16 cellular contexts compared by ENCODE assay signal in the genomic region with DNA sequence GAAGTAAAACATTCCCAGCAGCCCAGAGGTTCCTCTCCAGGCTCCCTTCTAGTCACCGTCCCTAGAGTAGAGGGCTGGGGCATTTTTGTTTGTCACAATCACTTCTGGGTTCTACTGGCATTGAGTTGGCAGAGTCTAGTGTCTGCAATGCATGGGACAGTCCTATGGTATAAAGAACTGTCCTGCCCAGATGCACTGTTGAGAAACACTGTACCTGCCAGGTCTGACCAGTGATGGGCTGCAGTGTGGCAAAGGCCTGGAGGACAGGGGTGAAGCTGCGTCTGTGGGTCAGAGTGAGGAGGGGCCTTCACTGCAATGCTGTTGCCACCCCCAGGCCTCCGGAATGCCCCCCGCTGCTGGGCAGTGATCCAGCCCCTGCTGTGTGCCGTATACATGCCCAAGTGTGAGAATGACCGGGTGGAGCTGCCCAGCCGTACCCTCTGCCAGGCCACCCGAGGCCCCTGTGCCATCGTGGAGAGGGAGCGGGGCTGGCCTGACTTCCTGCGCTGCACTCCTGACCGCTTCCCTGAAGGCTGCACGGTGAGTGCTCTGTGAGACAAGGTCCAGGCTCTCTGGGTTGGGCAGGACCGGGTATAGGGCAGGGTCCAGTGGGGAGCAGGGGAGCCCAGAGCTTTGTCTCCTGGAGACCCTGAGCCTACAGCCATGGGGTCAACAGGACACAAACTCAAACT. TPM values are rescaled to one million over a fixed set of nuclear protein-coding genes. Genes with fewer than 3 reads are reported as not detected.
DNase-seq lines count a peak whose midpoint lies in the region; TF ChIP-seq lines count a peak whose summit lies in the region.
"Had no signal": no experiment of that assay in that cellular context is flagged by ENCODE, and none has a peak within 500 bp of the region (broad histone marks: within the 10 kb centered on the region; RNA-seq: fewer than 3 reads in every experiment).

No MANE protein-coding gene starts in this region.

- no peaks in the 10 kb centered on the region for H3K9me3 ChIP-seq in CD8-positive, alpha-beta memory T cell (ENCODE audit: low read length)
- H3K9me3 ChIP-seq: BE2C had no signal

- POLR2A ChIA-PET in HEK293T (lab: Yijun Ruan, JAX), result no interaction called here
- POLR2A ChIA-PET in CD8-positive, alpha-beta memory T cell (lab: Charles Lee), result no interaction called here

- H3K4me1 Mint-ChIP-seq in dendritic cell treated with granulocyte-macrophage colony-stimulating factor and Interleukin-4, amounts not matched to agents 40 ng/mL and 50 ng/mL, for 4 days (ENCODE audit: low read depth), result peaks cover 13% of the 10 kb centered on the region
- no peaks in the 10 kb centered on the region for H3K4me1 Mint-ChIP-seq in nephron progenitor cell
- peaks cover 6 to 10% (median 9%) of the 10 kb centered on the region in 3 donors for H3K4me1 Mint-ChIP-seq in CD8-positive, alpha-beta memory T cell
- H3K4me1 Mint-ChIP-seq: CD4-positive, alpha-beta memory T cell had no signal

- no peak overlapping the region for H3K4me3 Mint-ChIP-seq in dendritic cell treated with granulocyte-macrophage colony-stimulating factor and Interleukin-4, amounts not matched to agents 40 ng/mL and 50 ng/mL, for 4 days
- no peak overlapping the region for H3K4me3 Mint-ChIP-seq in nephron progenitor cell
- no peak overlapping the region for H3K4me3 Mint-ChIP-seq in CD8-positive, alpha-beta memory T cell
- H3K4me3 Mint-ChIP-seq: CD4-positive, alpha-beta memory T cell had no signal

- DNase-seq in HEK293T (ENCODE audit: extremely low spot score), result peak; percentile 1
- DNase-seq in nephron progenitor cell, result no peak
- DNase-seq in SK-N-DZ (ENCODE audit: low spot score), result no peak
- no peak for DNase-seq in NOMO-1 treated with DMSO at 0.1 percent for 48 hours (lab: John Stamatoyannopoulos, UW; ENCODE audit: unreplicated experiment)
- no peak for DNase-seq in CD8-positive, alpha-beta memory T cell
- no peak for DNase-seq in activated CD4-positive, alpha-beta T cell treated with anti-CD3 and anti-CD28 coated beads for 1 hour
- DNase-seq: BE2C; CD4-positive, alpha-beta memory T cell; COR-L47; DND-41; GDM1; GOT3; HCEC 1CT had no signal

- H3K36me3 Mint-ChIP-seq in dendritic cell treated with granulocyte-macrophage colony-stimulating factor and Interleukin-4, amounts not matched to agents 40 ng/mL and 50 ng/mL, for 4 days (ENCODE audit: low read depth), result no peaks in the 10 kb centered on the region
- peaks cover 62% of the 10 kb centered on the region for H3K36me3 Mint-ChIP-seq in nephron progenitor cell (ENCODE audit: low read depth)
- no peaks in the 10 kb centered on the region for H3K36me3 Mint-ChIP-seq in CD8-positive, alpha-beta memory T cell
- H3K36me3 Mint-ChIP-seq: CD4-positive, alpha-beta memory T cell had no signal

- H3K27me3 ChIP-seq in CD8-positive, alpha-beta memory T cell (ENCODE audit: insufficient read depth, low read length, poor library complexity, severe bottlenecking), result no peaks in the 10 kb centered on the region
- H3K27me3 ChIP-seq: BE2C had no signal

- H3K9me3 Mint-ChIP-seq in dendritic cell treated with granulocyte-macrophage colony-stimulating factor and Interleukin-4, amounts not matched to agents 40 ng/mL and 50 ng/mL, for 4 days, result no peaks in the 10 kb centered on the region
- H3K9me3 Mint-ChIP-seq in nephron progenitor cell, result peaks cover 3% of the 10 kb centered on the region
- no peaks in the 10 kb centered on the region for H3K9me3 Mint-ChIP-seq in CD8-positive, alpha-beta memory T cell
- H3K9me3 Mint-ChIP-seq: CD4-positive, alpha-beta memory T cell had no signal

- H3K4me3 ChIP-seq in CD8-positive, alpha-beta memory T cell (ENCODE audit: low read length), result no peak overlapping the region

- TF ChIP-seq CTCF in nephron progenitor cell (IDR thresholded peaks at IDR 0.05), result no peak

- H3K27ac Mint-ChIP-seq in dendritic cell treated with granulocyte-macrophage colony-stimulating factor and Interleukin-4, amounts not matched to agents 40 ng/mL and 50 ng/mL, for 4 days, result peak overlapping the region; percentile 58
- H3K27ac Mint-ChIP-seq in nephron progenitor cell, result peak overlapping the region; percentile 68
- H3K27ac Mint-ChIP-seq in CD8-positive, alpha-beta memory T cell, result no peak overlapping the region
- H3K27ac Mint-ChIP-seq: CD4-positive, alpha-beta memory T cell had no signal

- H3K4me1 ChIP-seq in CD8-positive, alpha-beta memory T cell (ENCODE audit: insufficient read depth, low read length), result no peaks in the 10 kb centered on the region
- H3K4me1 ChIP-seq: BE2C had no signal

- CTCF ChIA-PET in HEK293T (lab: Yijun Ruan, JAX), result interaction anchor here (1.1 kb wide), 1 partner anchor 11 kb away, joined by 5 read pairs; no protein-coding TSS in a partner anchor
- CTCF ChIA-PET in CD8-positive, alpha-beta memory T cell (lab: Charles Lee), result interaction anchor here (1.0 kb wide), 1 partner anchor 15 kb away, joined by 3 read pairs; no protein-coding TSS in a partner anchor

- no peaks in the 10 kb centered on the region for H3K36me3 ChIP-seq in CD8-positive, alpha-beta memory T cell (ENCODE audit: insufficient read depth, low read length)
- H3K36me3 ChIP-seq: BE2C had no signal

- intact Hi-C loops in dendritic cell treated with granulocyte-macrophage colony-stimulating factor and Interleukin-4, amounts not matched to agents 40 ng/mL and 50 ng/mL, for 4 days (cut with micrococcal nuclease), result no loop called here

- no peaks in the 10 kb centered on the region for H3K27me3 Mint-ChIP-seq in dendritic cell treated with granulocyte-macrophage colony-stimulating factor and Interleukin-4, amounts not matched to agents 40 ng/mL and 50 ng/mL, for 4 days
- no peaks in the 10 kb centered on the region for H3K27me3 Mint-ChIP-seq in nephron progenitor cell (ENCODE audit: low read depth, poor library complexity)
- peaks cover 14 to 20% of the 10 kb centered on the region in 2 donors for H3K27me3 Mint-ChIP-seq in CD8-positive, alpha-beta memory T cell

- no peak overlapping the region for H3K27ac ChIP-seq in CD8-positive, alpha-beta memory T cell (ENCODE audit: low read depth, low read length)
- H3K27ac ChIP-seq: C4-2B, HL-60 had no signal

TF ChIP-seq in HEK293T, 16 proteins besides CTCF, POLR2A, EP300 and RAD21:
- TF ChIP-seq CTBP1 (IDR thresholded peaks at IDR 0.05; ENCODE audit: borderline replicate concordance) (no peak), SUZ12 (IDR thresholded peaks at IDR 0.05) (no peak), FOXK2 (IDR thresholded peaks at IDR 0.05) (no peak), HDGF (IDR thresholded peaks at IDR 0.05; ENCODE audit: borderline replicate concordance) (no peak), FOXM1 (IDR thresholded peaks at IDR 0.05; ENCODE audit: borderline replicate concordance) (no peak)
- TF ChIP-seq, protein P1, sequence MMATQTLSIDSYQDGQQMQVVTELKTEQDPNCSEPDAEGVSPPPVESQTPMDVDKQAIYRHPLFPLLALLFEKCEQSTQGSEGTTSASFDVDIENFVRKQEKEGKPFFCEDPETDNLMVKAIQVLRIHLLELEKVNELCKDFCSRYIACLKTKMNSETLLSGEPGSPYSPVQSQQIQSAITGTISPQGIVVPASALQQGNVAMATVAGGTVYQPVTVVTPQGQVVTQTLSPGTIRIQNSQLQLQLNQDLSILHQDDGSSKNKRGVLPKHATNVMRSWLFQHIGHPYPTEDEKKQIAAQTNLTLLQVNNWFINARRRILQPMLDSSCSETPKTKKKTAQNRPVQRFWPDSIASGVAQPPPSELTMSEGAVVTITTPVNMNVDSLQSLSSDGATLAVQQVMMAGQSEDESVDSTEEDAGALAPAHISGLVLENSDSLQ (IDR thresholded peaks at IDR 0.05), result no peak
TF ChIP-seq in HEK293T: peak in this region for 0.

RNA-seq across cellular contexts. Expression of a gene that starts 14.8 kb away (rescaled TPM):
- polyA plus RNA-seq in SK-N-DZ (2014; cell fraction: cytosol; rRNA removed), result 26.7 and 28.1 TPM in 2 replicates
- polyA plus RNA-seq in SK-N-DZ (2014; cell fraction: nucleus; rRNA removed), result 57.3 and 65.9 TPM in 2 replicates
- total RNA-seq in CD8-positive, alpha-beta memory T cell, result under 1 TPM; 0.22 to 0.33 TPM
- polyA plus RNA-seq in CD8-positive, alpha-beta memory T cell, result not detected
- total RNA-seq: CD4-positive, alpha-beta memory T cell had no signal
- polyA plus RNA-seq: CD4-positive, alpha-beta memory T cell had no signal

RNA-seq across cellular contexts. Expression of a gene that starts 21.6 kb away (rescaled TPM):
- 11.1 TPM in 2 replicates for polyA plus RNA-seq in SK-N-DZ (2014; cell fraction: cytosol; rRNA removed)
- 16.0 and 25.0 TPM in 2 replicates for polyA plus RNA-seq in SK-N-DZ (2014; cell fraction: nucleus; rRNA removed)
- total RNA-seq in CD8-positive, alpha-beta memory T cell, result 1 to 10 TPM; 8.2 to 8.4 TPM
- 8.1 TPM for polyA plus RNA-seq in CD8-positive, alpha-beta memory T cell

RNA-seq across cellular contexts. Expression of a gene that starts 58.7 kb away (rescaled TPM):
- polyA plus RNA-seq in SK-N-DZ (2014; cell fraction: cytosol; rRNA removed), result 19.2 and 19.5 TPM in 2 replicates
- 9.0 and 10.4 TPM in 2 replicates for polyA plus RNA-seq in SK-N-DZ (2014; cell fraction: nucleus; rRNA removed)
- total RNA-seq in CD8-positive, alpha-beta memory T cell, result 10 to 100 TPM; 23.2 to 23.6 TPM
- polyA plus RNA-seq in CD8-positive, alpha-beta memory T cell, result 11.6 TPM

Comparison
In these comparisons a context has a peak if more than half of its experiments do, and no peak if none do; other contexts are left out.
1. H3K27ac Mint-ChIP-seq: peak in dendritic cell treated with granulocyte-macrophage colony-stimulating factor and Interleukin-4, amounts not matched to agents 40 ng/mL and 50 ng/mL, for 4 days (single experiment) and nephron progenitor cell (single experiment); none in CD8-positive, alpha-beta memory T cell (0 of 8).